1 cellular context compared by ENCODE assay signal in the genomic region with DNA sequence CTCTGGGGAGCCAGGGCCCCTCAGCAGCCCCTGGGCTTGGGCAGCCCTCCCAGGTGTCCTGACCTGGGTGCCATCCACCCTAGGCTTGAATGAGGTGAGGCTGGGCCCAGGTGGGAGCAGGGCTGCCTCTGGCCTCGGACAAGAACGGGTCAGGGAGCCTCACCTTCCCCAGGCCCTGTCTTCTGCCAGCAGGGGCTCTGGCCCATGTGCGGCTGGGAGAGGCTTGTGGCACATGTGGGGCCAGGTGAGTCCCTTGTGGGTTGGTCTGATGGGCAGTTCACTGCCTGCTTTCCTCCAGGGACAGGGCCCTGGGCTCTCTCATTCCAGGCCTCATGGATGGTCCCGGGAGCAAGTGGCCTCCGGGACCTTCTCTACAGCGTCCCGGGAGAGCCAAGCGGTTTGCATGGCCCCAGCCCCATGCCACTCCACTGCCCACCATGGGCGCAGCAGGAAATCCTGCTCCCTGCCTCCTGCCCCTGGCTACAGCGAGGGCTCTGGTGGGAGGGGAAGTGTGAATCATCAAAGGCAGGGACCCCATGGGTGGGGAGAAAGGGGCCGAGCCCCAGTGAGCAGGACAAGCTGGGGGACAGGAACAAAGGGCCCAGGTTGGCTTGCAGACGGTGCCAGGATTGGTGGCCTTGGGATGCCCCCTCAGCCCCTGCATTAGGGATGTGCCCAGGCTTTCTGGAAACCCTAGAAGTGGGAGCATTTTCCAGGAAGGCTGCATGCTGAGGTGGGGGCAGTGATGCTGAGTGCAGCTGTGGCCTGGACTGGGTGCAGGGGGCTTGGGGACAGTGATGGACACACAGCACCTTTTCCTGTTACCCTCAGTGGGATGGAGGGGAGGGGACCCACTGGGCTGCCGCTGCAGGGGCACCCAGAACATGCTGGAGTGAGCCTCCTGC.
TF ChIP-seq lines count a peak whose summit lies in the region.

No MANE protein-coding gene starts in this region.

TF ChIP-seq in HepG2, 621 proteins besides CTCF, POLR2A, EP300 and RAD21 (continued from another document and continues in another):
- TF ChIP-seq, protein P1, sequence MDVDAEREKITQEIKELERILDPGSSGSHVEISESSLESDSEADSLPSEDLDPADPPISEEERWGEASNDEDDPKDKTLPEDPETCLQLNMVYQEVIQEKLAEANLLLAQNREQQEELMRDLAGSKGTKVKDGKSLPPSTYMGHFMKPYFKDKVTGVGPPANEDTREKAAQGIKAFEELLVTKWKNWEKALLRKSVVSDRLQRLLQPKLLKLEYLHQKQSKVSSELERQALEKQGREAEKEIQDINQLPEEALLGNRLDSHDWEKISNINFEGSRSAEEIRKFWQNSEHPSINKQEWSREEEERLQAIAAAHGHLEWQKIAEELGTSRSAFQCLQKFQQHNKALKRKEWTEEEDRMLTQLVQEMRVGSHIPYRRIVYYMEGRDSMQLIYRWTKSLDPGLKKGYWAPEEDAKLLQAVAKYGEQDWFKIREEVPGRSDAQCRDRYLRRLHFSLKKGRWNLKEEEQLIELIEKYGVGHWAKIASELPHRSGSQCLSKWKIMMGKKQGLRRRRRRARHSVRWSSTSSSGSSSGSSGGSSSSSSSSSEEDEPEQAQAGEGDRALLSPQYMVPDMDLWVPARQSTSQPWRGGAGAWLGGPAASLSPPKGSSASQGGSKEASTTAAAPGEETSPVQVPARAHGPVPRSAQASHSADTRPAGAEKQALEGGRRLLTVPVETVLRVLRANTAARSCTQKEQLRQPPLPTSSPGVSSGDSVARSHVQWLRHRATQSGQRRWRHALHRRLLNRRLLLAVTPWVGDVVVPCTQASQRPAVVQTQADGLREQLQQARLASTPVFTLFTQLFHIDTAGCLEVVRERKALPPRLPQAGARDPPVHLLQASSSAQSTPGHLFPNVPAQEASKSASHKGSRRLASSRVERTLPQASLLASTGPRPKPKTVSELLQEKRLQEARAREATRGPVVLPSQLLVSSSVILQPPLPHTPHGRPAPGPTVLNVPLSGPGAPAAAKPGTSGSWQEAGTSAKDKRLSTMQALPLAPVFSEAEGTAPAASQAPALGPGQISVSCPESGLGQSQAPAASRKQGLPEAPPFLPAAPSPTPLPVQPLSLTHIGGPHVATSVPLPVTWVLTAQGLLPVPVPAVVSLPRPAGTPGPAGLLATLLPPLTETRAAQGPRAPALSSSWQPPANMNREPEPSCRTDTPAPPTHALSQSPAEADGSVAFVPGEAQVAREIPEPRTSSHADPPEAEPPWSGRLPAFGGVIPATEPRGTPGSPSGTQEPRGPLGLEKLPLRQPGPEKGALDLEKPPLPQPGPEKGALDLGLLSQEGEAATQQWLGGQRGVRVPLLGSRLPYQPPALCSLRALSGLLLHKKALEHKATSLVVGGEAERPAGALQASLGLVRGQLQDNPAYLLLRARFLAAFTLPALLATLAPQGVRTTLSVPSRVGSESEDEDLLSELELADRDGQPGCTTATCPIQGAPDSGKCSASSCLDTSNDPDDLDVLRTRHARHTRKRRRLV (CRISPR knock-in tag; IDR thresholded peaks at IDR 0.05): no peak
- TF ChIP-seq, protein P2, sequence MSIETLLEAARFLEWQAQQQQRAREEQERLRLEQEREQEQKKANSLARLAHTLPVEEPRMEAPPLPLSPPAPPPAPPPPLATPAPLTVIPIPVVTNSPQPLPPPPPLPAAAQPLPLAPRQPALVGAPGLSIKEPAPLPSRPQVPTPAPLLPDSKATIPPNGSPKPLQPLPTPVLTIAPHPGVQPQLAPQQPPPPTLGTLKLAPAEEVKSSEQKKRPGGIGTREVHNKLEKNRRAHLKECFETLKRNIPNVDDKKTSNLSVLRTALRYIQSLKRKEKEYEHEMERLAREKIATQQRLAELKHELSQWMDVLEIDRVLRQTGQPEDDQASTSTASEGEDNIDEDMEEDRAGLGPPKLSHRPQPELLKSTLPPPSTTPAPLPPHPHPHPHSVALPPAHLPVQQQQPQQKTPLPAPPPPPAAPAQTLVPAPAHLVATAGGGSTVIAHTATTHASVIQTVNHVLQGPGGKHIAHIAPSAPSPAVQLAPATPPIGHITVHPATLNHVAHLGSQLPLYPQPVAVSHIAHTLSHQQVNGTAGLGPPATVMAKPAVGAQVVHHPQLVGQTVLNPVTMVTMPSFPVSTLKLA (IDR thresholded peaks at IDR 0.05): no peak
- TF ChIP-seq, protein P3, sequence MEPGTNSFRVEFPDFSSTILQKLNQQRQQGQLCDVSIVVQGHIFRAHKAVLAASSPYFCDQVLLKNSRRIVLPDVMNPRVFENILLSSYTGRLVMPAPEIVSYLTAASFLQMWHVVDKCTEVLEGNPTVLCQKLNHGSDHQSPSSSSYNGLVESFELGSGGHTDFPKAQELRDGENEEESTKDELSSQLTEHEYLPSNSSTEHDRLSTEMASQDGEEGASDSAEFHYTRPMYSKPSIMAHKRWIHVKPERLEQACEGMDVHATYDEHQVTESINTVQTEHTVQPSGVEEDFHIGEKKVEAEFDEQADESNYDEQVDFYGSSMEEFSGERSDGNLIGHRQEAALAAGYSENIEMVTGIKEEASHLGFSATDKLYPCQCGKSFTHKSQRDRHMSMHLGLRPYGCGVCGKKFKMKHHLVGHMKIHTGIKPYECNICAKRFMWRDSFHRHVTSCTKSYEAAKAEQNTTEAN (CRISPR knock-in tag; conservative IDR thresholded peaks at IDR 0.05): no peak
- TF ChIP-seq NONO (IDR thresholded peaks at IDR 0.05) (no peak), NONO (CRISPR knock-in tag; conservative IDR thresholded peaks at IDR 0.05) (0 out of 2 replicates have a peak, but pooled peaks have one; percentile 25), SPEN (CRISPR knock-in tag; IDR thresholded peaks at IDR 0.05; ENCODE audit: low read depth) (no peak), ZNF615 (CRISPR knock-in tag; IDR thresholded peaks at IDR 0.05; ENCODE audit: borderline replicate concordance) (no peak), ZNF547 (CRISPR knock-in tag; IDR thresholded peaks at IDR 0.05) (no peak), RCOR2 (CRISPR knock-in tag; IDR thresholded peaks at IDR 0.05) (no peak), NPAS2 (CRISPR knock-in tag; IDR thresholded peaks at IDR 0.05; ENCODE audit: borderline replicate concordance) (no peak), NFE2L2 (IDR thresholded peaks at IDR 0.05; ENCODE audit: low read length) (no peak), GTF2F1 (IDR thresholded peaks at IDR 0.05; ENCODE audit: low read length) (no peak), MIER2 (CRISPR knock-in tag; IDR thresholded peaks at IDR 0.05) (no peak), PHF8 (CRISPR knock-in tag; IDR thresholded peaks at IDR 0.05) (0 out of 2 replicates have a peak, but pooled peaks have one; percentile 21), SATB2 (CRISPR knock-in tag; IDR thresholded peaks at IDR 0.05) (no peak), DMAP1 (CRISPR knock-in tag; IDR thresholded peaks at IDR 0.05) (no peak), TRIM24 (CRISPR knock-in tag; IDR thresholded peaks at IDR 0.05) (no peak), AGO1 (IDR thresholded peaks at IDR 0.05; ENCODE audit: low read depth, low read length, poor library complexity, severe bottlenecking) (peak; percentile 98), ZNF652 (CRISPR knock-in tag; IDR thresholded peaks at IDR 0.05; ENCODE audit: borderline replicate concordance, low read depth) (no peak), NFKBIZ (CRISPR knock-in tag; IDR thresholded peaks at IDR 0.05) (no peak), ZMYM3 (CRISPR knock-in tag; IDR thresholded peaks at IDR 0.05) (no peak), ZNF7 (CRISPR knock-in tag; IDR thresholded peaks at IDR 0.05) (no peak), ZNF674 (CRISPR knock-in tag; IDR thresholded peaks at IDR 0.05; ENCODE audit: low read depth) (no peak), GATA4 (IDR thresholded peaks at IDR 0.05; ENCODE audit: borderline replicate concordance, low read depth) (no peak), ZNF878 (CRISPR knock-in tag; IDR thresholded peaks at IDR 0.05) (no peak)
- TF ChIP-seq, protein P4, sequence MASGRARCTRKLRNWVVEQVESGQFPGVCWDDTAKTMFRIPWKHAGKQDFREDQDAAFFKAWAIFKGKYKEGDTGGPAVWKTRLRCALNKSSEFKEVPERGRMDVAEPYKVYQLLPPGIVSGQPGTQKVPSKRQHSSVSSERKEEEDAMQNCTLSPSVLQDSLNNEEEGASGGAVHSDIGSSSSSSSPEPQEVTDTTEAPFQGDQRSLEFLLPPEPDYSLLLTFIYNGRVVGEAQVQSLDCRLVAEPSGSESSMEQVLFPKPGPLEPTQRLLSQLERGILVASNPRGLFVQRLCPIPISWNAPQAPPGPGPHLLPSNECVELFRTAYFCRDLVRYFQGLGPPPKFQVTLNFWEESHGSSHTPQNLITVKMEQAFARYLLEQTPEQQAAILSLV (CRISPR knock-in tag; IDR thresholded peaks at IDR 0.05; ENCODE audit: borderline replicate concordance): no peak
- TF ChIP-seq, protein P5, sequence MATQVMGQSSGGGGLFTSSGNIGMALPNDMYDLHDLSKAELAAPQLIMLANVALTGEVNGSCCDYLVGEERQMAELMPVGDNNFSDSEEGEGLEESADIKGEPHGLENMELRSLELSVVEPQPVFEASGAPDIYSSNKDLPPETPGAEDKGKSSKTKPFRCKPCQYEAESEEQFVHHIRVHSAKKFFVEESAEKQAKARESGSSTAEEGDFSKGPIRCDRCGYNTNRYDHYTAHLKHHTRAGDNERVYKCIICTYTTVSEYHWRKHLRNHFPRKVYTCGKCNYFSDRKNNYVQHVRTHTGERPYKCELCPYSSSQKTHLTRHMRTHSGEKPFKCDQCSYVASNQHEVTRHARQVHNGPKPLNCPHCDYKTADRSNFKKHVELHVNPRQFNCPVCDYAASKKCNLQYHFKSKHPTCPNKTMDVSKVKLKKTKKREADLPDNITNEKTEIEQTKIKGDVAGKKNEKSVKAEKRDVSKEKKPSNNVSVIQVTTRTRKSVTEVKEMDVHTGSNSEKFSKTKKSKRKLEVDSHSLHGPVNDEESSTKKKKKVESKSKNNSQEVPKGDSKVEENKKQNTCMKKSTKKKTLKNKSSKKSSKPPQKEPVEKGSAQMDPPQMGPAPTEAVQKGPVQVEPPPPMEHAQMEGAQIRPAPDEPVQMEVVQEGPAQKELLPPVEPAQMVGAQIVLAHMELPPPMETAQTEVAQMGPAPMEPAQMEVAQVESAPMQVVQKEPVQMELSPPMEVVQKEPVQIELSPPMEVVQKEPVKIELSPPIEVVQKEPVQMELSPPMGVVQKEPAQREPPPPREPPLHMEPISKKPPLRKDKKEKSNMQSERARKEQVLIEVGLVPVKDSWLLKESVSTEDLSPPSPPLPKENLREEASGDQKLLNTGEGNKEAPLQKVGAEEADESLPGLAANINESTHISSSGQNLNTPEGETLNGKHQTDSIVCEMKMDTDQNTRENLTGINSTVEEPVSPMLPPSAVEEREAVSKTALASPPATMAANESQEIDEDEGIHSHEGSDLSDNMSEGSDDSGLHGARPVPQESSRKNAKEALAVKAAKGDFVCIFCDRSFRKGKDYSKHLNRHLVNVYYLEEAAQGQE (IDR thresholded peaks at IDR 0.05; ENCODE audit: borderline replicate concordance in 1 of 2, low read depth in 1 of 2, low read length in 2 of 2): no peak
- TF ChIP-seq, protein P6, sequence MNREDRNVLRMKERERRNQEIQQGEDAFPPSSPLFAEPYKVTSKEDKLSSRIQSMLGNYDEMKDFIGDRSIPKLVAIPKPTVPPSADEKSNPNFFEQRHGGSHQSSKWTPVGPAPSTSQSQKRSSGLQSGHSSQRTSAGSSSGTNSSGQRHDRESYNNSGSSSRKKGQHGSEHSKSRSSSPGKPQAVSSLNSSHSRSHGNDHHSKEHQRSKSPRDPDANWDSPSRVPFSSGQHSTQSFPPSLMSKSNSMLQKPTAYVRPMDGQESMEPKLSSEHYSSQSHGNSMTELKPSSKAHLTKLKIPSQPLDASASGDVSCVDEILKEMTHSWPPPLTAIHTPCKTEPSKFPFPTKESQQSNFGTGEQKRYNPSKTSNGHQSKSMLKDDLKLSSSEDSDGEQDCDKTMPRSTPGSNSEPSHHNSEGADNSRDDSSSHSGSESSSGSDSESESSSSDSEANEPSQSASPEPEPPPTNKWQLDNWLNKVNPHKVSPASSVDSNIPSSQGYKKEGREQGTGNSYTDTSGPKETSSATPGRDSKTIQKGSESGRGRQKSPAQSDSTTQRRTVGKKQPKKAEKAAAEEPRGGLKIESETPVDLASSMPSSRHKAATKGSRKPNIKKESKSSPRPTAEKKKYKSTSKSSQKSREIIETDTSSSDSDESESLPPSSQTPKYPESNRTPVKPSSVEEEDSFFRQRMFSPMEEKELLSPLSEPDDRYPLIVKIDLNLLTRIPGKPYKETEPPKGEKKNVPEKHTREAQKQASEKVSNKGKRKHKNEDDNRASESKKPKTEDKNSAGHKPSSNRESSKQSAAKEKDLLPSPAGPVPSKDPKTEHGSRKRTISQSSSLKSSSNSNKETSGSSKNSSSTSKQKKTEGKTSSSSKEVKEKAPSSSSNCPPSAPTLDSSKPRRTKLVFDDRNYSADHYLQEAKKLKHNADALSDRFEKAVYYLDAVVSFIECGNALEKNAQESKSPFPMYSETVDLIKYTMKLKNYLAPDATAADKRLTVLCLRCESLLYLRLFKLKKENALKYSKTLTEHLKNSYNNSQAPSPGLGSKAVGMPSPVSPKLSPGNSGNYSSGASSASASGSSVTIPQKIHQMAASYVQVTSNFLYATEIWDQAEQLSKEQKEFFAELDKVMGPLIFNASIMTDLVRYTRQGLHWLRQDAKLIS (CRISPR knock-in tag; IDR thresholded peaks at IDR 0.05): no peak
- TF ChIP-seq, protein P7, sequence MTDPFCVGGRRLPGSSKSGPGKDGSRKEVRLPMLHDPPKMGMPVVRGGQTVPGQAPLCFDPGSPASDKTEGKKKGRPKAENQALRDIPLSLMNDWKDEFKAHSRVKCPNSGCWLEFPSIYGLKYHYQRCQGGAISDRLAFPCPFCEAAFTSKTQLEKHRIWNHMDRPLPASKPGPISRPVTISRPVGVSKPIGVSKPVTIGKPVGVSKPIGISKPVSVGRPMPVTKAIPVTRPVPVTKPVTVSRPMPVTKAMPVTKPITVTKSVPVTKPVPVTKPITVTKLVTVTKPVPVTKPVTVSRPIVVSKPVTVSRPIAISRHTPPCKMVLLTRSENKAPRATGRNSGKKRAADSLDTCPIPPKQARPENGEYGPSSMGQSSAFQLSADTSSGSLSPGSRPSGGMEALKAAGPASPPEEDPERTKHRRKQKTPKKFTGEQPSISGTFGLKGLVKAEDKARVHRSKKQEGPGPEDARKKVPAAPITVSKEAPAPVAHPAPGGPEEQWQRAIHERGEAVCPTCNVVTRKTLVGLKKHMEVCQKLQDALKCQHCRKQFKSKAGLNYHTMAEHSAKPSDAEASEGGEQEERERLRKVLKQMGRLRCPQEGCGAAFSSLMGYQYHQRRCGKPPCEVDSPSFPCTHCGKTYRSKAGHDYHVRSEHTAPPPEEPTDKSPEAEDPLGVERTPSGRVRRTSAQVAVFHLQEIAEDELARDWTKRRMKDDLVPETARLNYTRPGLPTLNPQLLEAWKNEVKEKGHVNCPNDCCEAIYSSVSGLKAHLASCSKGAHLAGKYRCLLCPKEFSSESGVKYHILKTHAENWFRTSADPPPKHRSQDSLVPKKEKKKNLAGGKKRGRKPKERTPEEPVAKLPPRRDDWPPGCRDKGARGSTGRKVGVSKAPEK (CRISPR knock-in tag; IDR thresholded peaks at IDR 0.05; ENCODE audit: borderline replicate concordance): no peak
